16 cellular contexts compared by ENCODE assay signal in genomic region chr13:40549500-40550094, GRCh38.
DNase-seq lines count a peak whose midpoint lies in the region; ATAC-seq and TF ChIP-seq lines count a peak whose summit lies in the region.
"Had no signal": no experiment of that assay in that cellular context is flagged by ENCODE, and none has a peak within 500 bp of the region (broad histone marks: within the 10 kb centered on the region; RNA-seq: fewer than 3 reads in every experiment).

No MANE protein-coding gene starts in this region.

- no peaks in the 10 kb centered on the region for H3K9me3 ChIP-seq in mesenchymal stem cell (ENCODE audit: control insufficient read depth, low read length)
- H3K9me3 ChIP-seq: upper lobe of left lung had no signal

- H2BK5ac ChIP-seq in mesenchymal stem cell (ENCODE audit: low read depth, low read length, poor library complexity, severe bottlenecking), result no peak overlapping the region

- DNase-seq in AG08395 (ENCODE audit: low spot score) (peak; percentile 77), EL (peak; percentile 58), cardiac fibroblast (ENCODE audit: low read depth in 2 of 2) (peak; percentile 40 to 51), mesenchymal stem cell (no peak), globus pallidus (ENCODE audit: low spot score) (no peak), DMS53 (lab: John Stamatoyannopoulos, UW) (no peak), mesenteric fat pad (ENCODE audit: low spot score) (no peak)
- DNase-seq: activated naive CD4-positive, alpha-beta T cell treated with anti-CD3 and anti-CD28 coated beads, Interleukin-2, amount 10 ng/mL, durations not matched to agents 7 days and 5 days; AML-193; DMS 273 treated with DMSO at 0.1 percent for 48 hours; MV-4-11; upper lobe of left lung had no signal

- no peaks in the 10 kb centered on the region for H3K36me3 ChIP-seq in mesenchymal stem cell (ENCODE audit: control insufficient read depth in 1 of 2, insufficient read depth in 2 of 2, low read depth in 1 of 2, low read length in 2 of 2)
- H3K36me3 ChIP-seq: upper lobe of left lung had no signal

- no peak overlapping the region for H3K18ac ChIP-seq in mesenchymal stem cell (ENCODE audit: low read depth in 1 of 2, low read length in 2 of 2)

- no peak overlapping the region for H3K23ac ChIP-seq in mesenchymal stem cell (ENCODE audit: low read length in 2 of 2)

- no peak for ATAC-seq in GM21576 (IDR thresholded peaks at IDR 0.05; ENCODE audit: unreplicated experiment)
- ATAC-seq: stimulated activated effector memory CD8-positive, alpha-beta T cell treated with anti-CD3 and anti-CD28 coated beads, Interleukin-12 subunit alpha, Interleukin-12 subunit beta, amount 100 ng/mL, for 72 hours; WTC11 had no signal

- H2BK12ac ChIP-seq in mesenchymal stem cell (ENCODE audit: low read length in 2 of 2), result no peak overlapping the region

- no peak overlapping the region for H3K14ac ChIP-seq in mesenchymal stem cell (ENCODE audit: low read length in 2 of 2)

- no peak overlapping the region for H3K4ac ChIP-seq in mesenchymal stem cell (ENCODE audit: low read depth in 1 of 2, low read length in 2 of 2)

- no peak overlapping the region for H4K91ac ChIP-seq in mesenchymal stem cell (ENCODE audit: low read length)

- H3K4me1 ChIP-seq in mesenchymal stem cell (ENCODE audit: control insufficient read depth, insufficient read depth, low read depth, low read length), result peaks cover 14% of the 10 kb centered on the region

- H3K9ac ChIP-seq in mesenchymal stem cell (ENCODE audit: low read length), result no peak overlapping the region

- H4K8ac ChIP-seq in mesenchymal stem cell (ENCODE audit: low read length), result no peak overlapping the region

- no peak overlapping the region for H3K4me2 ChIP-seq in mesenchymal stem cell (ENCODE audit: low read length, poor library complexity, severe bottlenecking)
- H3K4me2 ChIP-seq: hepatocyte had no signal

- H2AFZ ChIP-seq in mesenchymal stem cell (ENCODE audit: low read depth, low read length), result no peak overlapping the region
- H2AFZ ChIP-seq: hepatocyte had no signal

- peak overlapping the region; percentile 31 for H2AK5ac ChIP-seq in mesenchymal stem cell (ENCODE audit: low read length, severe bottlenecking)

- H3K4me3 ChIP-seq in cardiac fibroblast (replicated peaks in 1 of 2; ENCODE audit: low read depth in 2 of 2, low read length in 2 of 2) (no peak overlapping the region), mesenchymal stem cell (ENCODE audit: insufficient read depth in 1 of 2, low read depth in 1 of 2, low read length in 2 of 2) (no peak overlapping the region)
- H3K4me3 ChIP-seq: hepatocyte, upper lobe of left lung had no signal

- H3K27me3 ChIP-seq in mesenchymal stem cell (ENCODE audit: control insufficient read depth in 1 of 2, insufficient read depth in 1 of 2, low read length in 2 of 2), result no peaks in the 10 kb centered on the region
- H3K27me3 ChIP-seq: hepatocyte, upper lobe of left lung had no signal

- peaks cover 9% of the 10 kb centered on the region for H3K79me1 ChIP-seq in mesenchymal stem cell (replicated peaks; ENCODE audit: low read length, poor library complexity, severe bottlenecking)

- TF ChIP-seq CTCF in cardiac fibroblast (IDR thresholded peaks at IDR 0.05; ENCODE audit: low read depth, low read length), result no peak

- no peak overlapping the region for H2BK15ac ChIP-seq in mesenchymal stem cell (ENCODE audit: low read depth, poor library complexity, severe bottlenecking)

- no peak overlapping the region for H2BK120ac ChIP-seq in mesenchymal stem cell (ENCODE audit: low read depth, low read length)

- no peak overlapping the region for H3K27ac ChIP-seq in mesenchymal stem cell (ENCODE audit: low read length, poor library complexity, severe bottlenecking)
- H3K27ac ChIP-seq: hepatocyte, upper lobe of left lung had no signal

Comparison
In these comparisons a context has a peak if more than half of its experiments do, and no peak if none do; other contexts are left out.
1. DNase-seq: peak in AG08395 (single experiment), EL (single experiment) and cardiac fibroblast (2 of 2); none in mesenchymal stem cell (single experiment), globus pallidus (single experiment), DMS53 (single experiment) and mesenteric fat pad (single experiment).